In genomic region chr6:33676416-33677152, GRCh38 we compare ENCODE assay signal across 16 cellular contexts.
"Had no signal": no experiment of that assay in that cellular context is flagged by ENCODE, and none has a peak within 500 bp of the region (broad histone marks: within the 10 kb centered on the region; RNA-seq: fewer than 3 reads in every experiment).

No MANE protein-coding gene starts in this region.

- H3K27ac ChIP-seq: gastrocnemius medialis, heart right ventricle, left lung, parathyroid adenoma, uterus had no signal

- H3K9me3 Mint-ChIP-seq: activated naive CD4-positive, alpha-beta T cell treated with anti-CD3 and anti-CD28 coated beads, Interleukin-2, amount 50 U/mL, for 72 hours; memory B cell; natural killer cell treated with Interleukin-12 subunit alpha and Interleukin-12 subunit beta and Interleukin-15 and Interleukin-18, amount 100 ng/mL, for 72 hours; WTC11 had no signal

- H3K27ac Mint-ChIP-seq: natural killer cell treated with Interleukin-12 subunit alpha and Interleukin-12 subunit beta and Interleukin-15 and Interleukin-18, amount 100 ng/mL, for 72 hours; WTC11 had no signal

- H3K9ac ChIP-seq: parathyroid adenoma had no signal

- H3K4me1 ChIP-seq: parathyroid adenoma, thyroid gland, uterus had no signal

- H3K4me3 ChIP-seq: dorsolateral prefrontal cortex, gastrocnemius medialis, heart right ventricle, left lung, thyroid gland, uterus had no signal

- H3K4me1 Mint-ChIP-seq: WTC11 had no signal

- H2AFZ ChIP-seq: parathyroid adenoma had no signal

- H3K27me3 Mint-ChIP-seq: memory B cell; natural killer cell treated with Interleukin-12 subunit alpha and Interleukin-12 subunit beta and Interleukin-15 and Interleukin-18, amount 100 ng/mL, for 72 hours had no signal

- H3K79me2 ChIP-seq: parathyroid adenoma had no signal

- H3K36me3 ChIP-seq: gastrocnemius medialis, uterus had no signal

- H3K4me3 Mint-ChIP-seq: memory B cell; natural killer cell treated with Interleukin-12 subunit alpha and Interleukin-12 subunit beta and Interleukin-15 and Interleukin-18, amount 100 ng/mL, for 72 hours; WTC11 had no signal

- ATAC-seq: activated naive CD4-positive, alpha-beta T cell treated with anti-CD3 and anti-CD28 coated beads, Interleukin-2, amount 50 U/mL, for 72 hours; gastrocnemius medialis; heart right ventricle; left lung; natural killer cell treated with Interleukin-12 subunit alpha and Interleukin-12 subunit beta and Interleukin-15 and Interleukin-18, amount 100 ng/mL, for 72 hours; WTC11 had no signal

- H3K27me3 ChIP-seq: gastrocnemius medialis, heart right ventricle, left lung, thyroid gland, uterus had no signal

- DNase-seq: activated CD4-positive, alpha-beta T cell treated with anti-CD3 and anti-CD28 coated beads for 48 hours; activated CD8-positive, alpha-beta memory T cell treated with anti-CD3 and anti-CD28 coated beads for 24 hours; activated effector memory CD4-positive, alpha-beta T cell treated with Interleukin-2 at 50 U/mL for 16 hours; dorsolateral prefrontal cortex; gastrocnemius medialis; heart right ventricle; left lung; retina; small intestine; thyroid gland; uterus had no signal

- H3K9me3 ChIP-seq: gastrocnemius medialis, heart right ventricle, left lung, thyroid gland, uterus had no signal
